ENCODE assay signal across 22 cellular contexts in the genomic region with DNA sequence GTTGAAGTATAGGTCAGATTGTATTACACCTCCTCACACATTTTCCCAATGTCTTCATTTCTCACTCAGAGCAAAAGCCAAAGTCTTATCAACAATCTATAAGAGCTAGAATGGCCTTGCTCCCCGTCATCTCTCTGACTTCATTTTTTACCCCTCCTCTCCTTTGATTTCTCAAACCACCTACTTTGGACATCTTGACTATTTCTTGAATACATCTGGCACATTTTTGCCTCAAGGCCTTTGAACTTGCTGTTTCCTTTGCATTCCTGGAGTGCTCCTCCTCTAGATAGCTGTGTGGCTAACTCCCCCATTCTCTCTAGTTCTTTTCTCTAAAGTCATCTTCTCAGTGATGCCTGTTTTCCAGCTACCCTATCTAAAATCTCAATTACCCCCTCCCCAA. TPM values are rescaled to one million over a fixed set of nuclear protein-coding genes. Genes with fewer than 3 reads are reported as not detected.
"Had no signal": no experiment of that assay in that cellular context is flagged by ENCODE, and none has a peak within 500 bp of the region (broad histone marks: within the 10 kb centered on the region; RNA-seq: fewer than 3 reads in every experiment).

No MANE protein-coding gene starts in this region.

- H3K36me3 ChIP-seq: gastroesophageal sphincter, heart left ventricle, left ventricle myocardium inferior, neural progenitor cell, prostate gland, right atrium auricular region, upper lobe of right lung had no signal

- H3K27ac Mint-ChIP-seq: activated CD4-positive, alpha-beta T cell treated with anti-CD3 and anti-CD28 coated beads, Interleukin-2, amount 10 ng/mL, durations not matched to agents 7 days and 5 days; activated naive CD4-positive, alpha-beta T cell treated with anti-CD3 and anti-CD28 coated beads for 36 hours; naive thymus-derived CD4-positive, alpha-beta T cell; neural progenitor cell; T-helper 1 cell treated with Interleukin-12 subunit alpha and Interleukin-12 subunit beta and Interleukin-4 antibody, amounts not matched to agents 30 μg/mL and 1 μg/mL, for 36 hours had no signal

- H3K27ac ChIP-seq: gastroesophageal sphincter, heart left ventricle, left ventricle myocardium inferior, neural progenitor cell, prostate gland, right atrium auricular region, skin epidermis, upper lobe of right lung had no signal

- H3K9ac ChIP-seq: neural progenitor cell had no signal

- H3K27me3 ChIP-seq: gastroesophageal sphincter, heart left ventricle, neural progenitor cell, right atrium auricular region, upper lobe of right lung had no signal

- H3K36me3 Mint-ChIP-seq: neural progenitor cell had no signal

- ATAC-seq: activated T-cell treated with anti-CD3 and anti-CD28 coated beads, Interleukin-2, amount 50 U/mL, for 4 hours; gastroesophageal sphincter; heart left ventricle; naive thymus-derived CD4-positive, alpha-beta T cell; stimulated activated naive CD8-positive, alpha-beta T cell treated with anti-CD3 and anti-CD28 coated beads, Interleukin-15, Interleukin-2, amounts not matched to agents 100 U/mL and 50 U/mL, for 24 hours; upper lobe of right lung had no signal

- H3K4me2 ChIP-seq: neural progenitor cell had no signal

- DNase-seq: activated CD4-positive, alpha-beta T cell treated with anti-CD3 and anti-CD28 coated beads, Interleukin-2, amount 10 ng/mL, durations not matched to agents 7 days and 5 days; activated CD8-positive, alpha-beta memory T cell treated with anti-CD3 and anti-CD28 coated beads, Interleukin-2, amount 50 U/mL, for 4 hours; activated naive CD4-positive, alpha-beta T cell treated with anti-CD3 and anti-CD28 coated beads for 36 hours; activated T-cell treated with anti-CD3 and anti-CD28 coated beads, Interleukin-2, amount 50 U/mL, for 4 hours; aorta; cortex of kidney; erythroblast; heart left ventricle; kidney glomerular epithelial cell; left ventricle myocardium inferior; naive thymus-derived CD4-positive, alpha-beta T cell; stimulated activated naive CD8-positive, alpha-beta T cell treated with anti-CD3 and anti-CD28 coated beads, Interleukin-15, Interleukin-2, amounts not matched to agents 100 U/mL and 50 U/mL, for 24 hours; upper lobe of right lung had no signal

- H2AFZ ChIP-seq: neural progenitor cell had no signal

- H3K4me3 ChIP-seq: gastroesophageal sphincter, heart left ventricle, left ventricle myocardium inferior, neural progenitor cell, prostate gland, right atrium auricular region, skin epidermis, upper lobe of right lung had no signal

- H3K9me3 ChIP-seq: gastroesophageal sphincter, prostate gland, right atrium auricular region, upper lobe of right lung had no signal

- H3K4me1 Mint-ChIP-seq: neural progenitor cell had no signal

- H3K4me3 Mint-ChIP-seq: activated CD4-positive, alpha-beta T cell treated with anti-CD3 and anti-CD28 coated beads, Interleukin-2, amount 10 ng/mL, durations not matched to agents 7 days and 5 days; activated naive CD4-positive, alpha-beta T cell treated with anti-CD3 and anti-CD28 coated beads for 36 hours; activated T-cell treated with anti-CD3 and anti-CD28 coated beads, Interleukin-2, amount 50 U/mL, for 4 hours; naive thymus-derived CD4-positive, alpha-beta T cell; neural progenitor cell; T-helper 1 cell treated with Interleukin-12 subunit alpha and Interleukin-12 subunit beta and Interleukin-4 antibody, amounts not matched to agents 30 μg/mL and 1 μg/mL, for 36 hours had no signal

- H3K4me1 ChIP-seq: left ventricle myocardium inferior, prostate gland, right atrium auricular region, upper lobe of right lung had no signal

RNA-seq across cellular contexts. Expression of gene XCL2, which starts 7.2 kb away (rescaled TPM):
- total RNA-seq: activated CD4-positive, alpha-beta T cell treated with anti-CD3 and anti-CD28 coated beads, Interleukin-2, amount 10 ng/mL, durations not matched to agents 7 days and 5 days; activated naive CD4-positive, alpha-beta T cell treated with anti-CD3 and anti-CD28 coated beads for 36 hours; mucosa of gallbladder; osteoblast; prostate gland; right atrium auricular region; temporal lobe had no signal

RNA-seq across cellular contexts. Expression of gene XCL1, which starts 25.4 kb away (rescaled TPM):
- total RNA-seq: activated naive CD4-positive, alpha-beta T cell treated with anti-CD3 and anti-CD28 coated beads for 36 hours; osteoblast; prostate gland; temporal lobe had no signal
